25 cellular contexts compared by ENCODE assay signal in genomic region chr7:117772416-117772815, GRCh38.
DNase-seq lines count a peak whose midpoint lies in the region; ATAC-seq lines count a peak whose summit lies in the region.
"Had no signal": no experiment of that assay in that cellular context is flagged by ENCODE, and none has a peak within 500 bp of the region (broad histone marks: within the 10 kb centered on the region; RNA-seq: fewer than 3 reads in every experiment).

No MANE protein-coding gene starts in this region.

- ATAC-seq in GM18508 (IDR thresholded peaks at IDR 0.05; ENCODE audit: insufficient read depth, unreplicated experiment) (peak; percentile 30), GM21447 (IDR thresholded peaks at IDR 0.05; ENCODE audit: unreplicated experiment) (peak; percentile 35), HG03342 (IDR thresholded peaks at IDR 0.05; ENCODE audit: unreplicated experiment) (peak; percentile 36)
- ATAC-seq: A549; activated T-helper 17 cell treated with anti-CD3 and anti-CD28 coated beads, Interleukin-2, amount 50 U/mL, for 72 hours; stimulated activated naive CD8-positive, alpha-beta T cell treated with anti-CD3 and anti-CD28 coated beads, Interleukin-15, Interleukin-2, amounts not matched to agents 100 U/mL and 50 U/mL, for 24 hours had no signal

- peak; percentile 60 for DNase-seq in kidney tubule cell (ENCODE audit: low spot score)
- DNase-seq in activated CD4-positive, alpha-beta T cell treated with anti-CD3 and anti-CD28 coated beads for 1 hour: no peak
- no peak for DNase-seq in COLO829 (ENCODE audit: low spot score)
- DNase-seq in NCI-H146 treated with DMSO at 0.1 percent for 48 hours (lab: John Stamatoyannopoulos, UW; ENCODE audit: unreplicated experiment): no peak
- no peak for DNase-seq in SIG-M5 (lab: John Stamatoyannopoulos, UW)
- DNase-seq: activated CD4-positive, alpha-beta memory T cell treated with anti-CD3 and anti-CD28 coated beads, Interleukin-2, amount 10 ng/mL, durations not matched to agents 7 days and 5 days; activated CD4-positive, CD25-positive, alpha-beta regulatory T cell; activated CD8-positive, alpha-beta memory T cell treated with anti-CD3 and anti-CD28 coated beads, Interleukin-2, amount 50 U/mL, for 48 hours; amygdala; CD4-positive, alpha-beta memory T cell; DMS153; H7; head of caudate nucleus; mammary epithelial cell; NCI-H1092 treated with DMSO at 0.1 percent for 48 hours; NCI-H2081; NCI-H226; nephron progenitor cell; stimulated activated naive CD8-positive, alpha-beta T cell treated with anti-CD3 and anti-CD28 coated beads, Interleukin-15, Interleukin-2, amounts not matched to agents 100 U/mL and 50 U/mL, for 24 hours; T-helper 1 cell had no signal
